1 cellular context compared by ENCODE assay signal in genomic region chr14:102081231-102082080, GRCh38.
TF ChIP-seq lines count a peak whose summit lies in the region.

No MANE protein-coding gene starts in this region.

TF ChIP-seq in H1, 55 proteins besides CTCF, POLR2A, EP300 and RAD21:
- TF ChIP-seq SP1 (IDR thresholded peaks at IDR 0.05; ENCODE audit: low read depth, low read length) (peak; percentile 6; the same call in 1 of the 2 replicates), POLR2AphosphoS5 (IDR thresholded peaks at IDR 0.05; ENCODE audit: low read depth, low read length) (0 out of 2 replicates have a peak, but pooled peaks have one; percentile 6), MAFK (IDR thresholded peaks at IDR 0.05; ENCODE audit: low read depth, low read length) (no peak), CBX5 (IDR thresholded peaks at IDR 0.05; ENCODE audit: low read depth, low read length) (no peak), SP2 (IDR thresholded peaks at IDR 0.05; ENCODE audit: low read length) (no peak)
